9 cellular contexts compared by ENCODE assay signal in the genomic region with DNA sequence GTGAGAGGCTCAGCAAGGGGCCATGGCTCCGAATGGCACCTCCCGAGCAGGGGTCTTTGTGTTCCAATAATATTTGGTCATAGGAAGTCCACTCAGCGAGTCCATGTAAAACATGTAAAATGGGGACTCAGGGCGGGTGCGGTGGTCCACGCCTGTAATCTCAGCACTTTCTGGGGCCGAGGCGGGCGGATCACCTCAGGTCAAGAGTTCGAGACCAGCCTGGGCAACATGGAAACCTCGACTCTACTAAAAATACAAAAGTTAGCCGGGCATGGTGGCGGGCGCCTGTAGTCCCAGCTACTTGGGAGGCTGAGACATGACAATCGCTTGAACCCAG. TPM values are rescaled to one million over a fixed set of nuclear protein-coding genes. Genes with fewer than 3 reads are reported as not detected.
DNase-seq lines count a peak whose midpoint lies in the region; TF ChIP-seq lines count a peak whose summit lies in the region.
"Had no signal": no experiment of that assay in that cellular context is flagged by ENCODE, and none has a peak within 500 bp of the region (broad histone marks: within the 10 kb centered on the region; RNA-seq: fewer than 3 reads in every experiment).

No MANE protein-coding gene starts in this region.

- in situ Hi-C loops in brain microvascular endothelial cell (cut with HindIII; ENCODE audit: low pct_ligation_motif_present, low sequenced_read_pairs): no loop called here

- H3K4me3 ChIP-seq in H7 (ENCODE audit: insufficient read depth, low read depth, low read length) (peak overlapping the region; percentile 44), brain microvascular endothelial cell (ENCODE audit: low read depth, low read length) (peak overlapping the region; percentile 46), mucosa of rectum (ENCODE audit: low read length in 2 of 2) (peak overlapping the region; percentile 54 to 69)

- DNase-seq in H7: no peak
- DNase-seq in brain microvascular endothelial cell: no peak
- no peak for DNase-seq in NCI-H82 treated with DMSO at 0.1 percent for 48 hours (lab: John Stamatoyannopoulos, UW; ENCODE audit: unreplicated experiment)
- no peak for DNase-seq in ureter (ENCODE audit: low spot score)
- no peak for DNase-seq in NCI-H1105 (lab: John Stamatoyannopoulos, UW)
- DNase-seq in globus pallidus (ENCODE audit: low spot score): no peak
- DNase-seq: WERI-Rb-1 had no signal

- no peaks in the 10 kb centered on the region for H3K9me3 ChIP-seq in mucosa of rectum (ENCODE audit: control insufficient read depth in 2 of 2, low read length in 2 of 2)

- TF ChIP-seq CTCF in 22Rv1 (IDR thresholded peaks at IDR 0.05) (0 out of 2 replicates have a peak, but pooled peaks have one; percentile 74), brain microvascular endothelial cell (IDR thresholded peaks at IDR 0.05; ENCODE audit: low read depth, low read length, missing control alignments) (no peak)

- H3K27ac ChIP-seq in 22Rv1: no peak overlapping the region
- no peak overlapping the region for H3K27ac ChIP-seq in brain microvascular endothelial cell
- peak overlapping the region in 1 of 2 donors; percentile 48 for H3K27ac ChIP-seq in mucosa of rectum (ENCODE audit: low read depth in 2 of 2, low read length in 2 of 2)
- H3K27ac ChIP-seq: WERI-Rb-1 had no signal

- peaks cover 13% of the 10 kb centered on the region for H3K27me3 ChIP-seq in H7 (ENCODE audit: control insufficient read depth, insufficient read depth, low read length)
- no peaks in the 10 kb centered on the region for H3K27me3 ChIP-seq in brain microvascular endothelial cell (replicated peaks)
- H3K27me3 ChIP-seq in mucosa of rectum (ENCODE audit: control insufficient read depth in 2 of 2, insufficient read depth in 2 of 2, low read length in 2 of 2): no peaks in the 10 kb centered on the region

- H3K36me3 ChIP-seq in H7 (replicated peaks; ENCODE audit: control insufficient read depth, insufficient read depth, low read length): no peaks in the 10 kb centered on the region
- no peaks in the 10 kb centered on the region for H3K36me3 ChIP-seq in brain microvascular endothelial cell (replicated peaks)
- peaks cover 0 to 5% of the 10 kb centered on the region in 2 donors for H3K36me3 ChIP-seq in mucosa of rectum (ENCODE audit: control insufficient read depth in 2 of 2, insufficient read depth in 2 of 2, low read length in 2 of 2)
- H3K36me3 ChIP-seq: WERI-Rb-1 had no signal

- peak overlapping the region; percentile 47 to 64 for H3K9ac ChIP-seq in mucosa of rectum (ENCODE audit: low read depth in 1 of 2, low read length in 2 of 2)

- H3K4me1 ChIP-seq in mucosa of rectum (ENCODE audit: control insufficient read depth in 2 of 2, insufficient read depth in 2 of 2, low read length in 2 of 2): peaks cover 11 to 13% of the 10 kb centered on the region in 2 donors

RNA-seq across cellular contexts. Expression of gene EFCC1, which starts 26.4 kb away (rescaled TPM):
- total RNA-seq in H7 (2014; rRNA removed; shearing (Covaris generic)): 0.21 and 0.81 TPM in 2 replicates
- total RNA-seq in ureter: 2.1 TPM

RNA-seq across cellular contexts. Expression of gene GP9, which starts 33.1 kb away (rescaled TPM):
- total RNA-seq in H7 (2014; rRNA removed; shearing (Covaris generic)): not detected in 2 replicates
- total RNA-seq in ureter: not detected

RNA-seq across cellular contexts. Expression of gene CFAP92, which starts 33.6 kb away (rescaled TPM):
- total RNA-seq in H7 (2014; rRNA removed; shearing (Covaris generic)): 0.87 and 1.7 TPM in 2 replicates
- 2.1 TPM for total RNA-seq in ureter
